In genomic region chr20:40816039-40816352, GRCh38 we compare ENCODE assay signal across 27 cellular contexts.
"Had no signal": no experiment of that assay in that cellular context is flagged by ENCODE, and none has a peak within 500 bp of the region (broad histone marks: within the 10 kb centered on the region; RNA-seq: fewer than 3 reads in every experiment).

No MANE protein-coding gene starts in this region.

- H3K9me3 ChIP-seq: left lung, lower lobe of right lung, neutrophil, right atrium auricular region, right lobe of liver, stomach, testis, thyroid gland, transverse colon, upper lobe of right lung had no signal

- ATAC-seq: left colon; left lung; lower lobe of right lung; naive thymus-derived CD8-positive, alpha-beta T cell; right lobe of liver; stimulated activated naive B cell treated with anti-CD40 and anti-IgM and Interleukin-4, amounts not matched to agents 10 μg/mL and 1 μg/mL and 100 μg/mL, for 72 hours; stimulated activated naive CD8-positive, alpha-beta T cell treated with anti-CD3 and anti-CD28 coated beads, Interleukin-15, Interleukin-2, amounts not matched to agents 100 U/mL and 50 U/mL, for 24 hours; upper lobe of right lung had no signal

- H2AFZ ChIP-seq: parathyroid adenoma had no signal

- H3K4me1 Mint-ChIP-seq: naive thymus-derived CD8-positive, alpha-beta T cell; stimulated activated naive B cell treated with anti-CD40 and anti-IgM and Interleukin-4, amounts not matched to agents 10 μg/mL and 1 μg/mL and 100 μg/mL, for 72 hours had no signal

- H3K36me3 ChIP-seq: left lung, lower lobe of right lung, neutrophil, right atrium auricular region, right lobe of liver, stomach, thyroid gland, transverse colon, upper lobe of right lung had no signal

- H3K27ac ChIP-seq: left lung, lower lobe of right lung, neutrophil, parathyroid adenoma, right atrium auricular region, right lobe of liver, stomach, testis, thyroid gland, transverse colon, upper lobe of right lung had no signal

- H3K27me3 ChIP-seq: left lung, right atrium auricular region, right lobe of liver, stomach, testis, thyroid gland, transverse colon, upper lobe of right lung had no signal

- H3K36me3 Mint-ChIP-seq: stimulated activated naive B cell treated with anti-CD40 and anti-IgM and Interleukin-4, amounts not matched to agents 10 μg/mL and 1 μg/mL and 100 μg/mL, for 72 hours had no signal

- H3K4me3 ChIP-seq: left lung, lower lobe of right lung, right atrium auricular region, right lobe of liver, smooth muscle cell, stomach, testis, thyroid gland, transverse colon, upper lobe of right lung had no signal

- H3K27ac Mint-ChIP-seq: naive thymus-derived CD8-positive, alpha-beta T cell; nephron; stimulated activated naive B cell treated with anti-CD40 and anti-IgM and Interleukin-4, amounts not matched to agents 10 μg/mL and 1 μg/mL and 100 μg/mL, for 72 hours had no signal

- H3K9ac ChIP-seq: parathyroid adenoma had no signal

- DNase-seq: hippocampal formation; kidney; left colon; left lung; lower lobe of right lung; mammary epithelial cell; mesenchymal stem cell; naive thymus-derived CD8-positive, alpha-beta T cell; occipital lobe; right lobe of liver; stimulated activated CD4-positive, alpha-beta T cell treated with anti-CD3 and anti-CD28 coated beads, Interleukin-12 subunit alpha, Interleukin-12 subunit beta, amount 100 ng/mL, for 4 hours; stimulated activated CD4-positive, alpha-beta T cell treated with anti-CD3 and anti-CD28 coated beads, Interleukin-15, amount 100 ng/mL, for 24 hours; stimulated activated CD4-positive, alpha-beta T cell treated with anti-CD3 and anti-CD28 coated beads, Interleukin-2, amount 100 ng/mL, for 24 hours; stimulated activated CD4-positive, alpha-beta T cell treated with anti-CD3 and anti-CD28 coated beads, Interleukin-4, amount 100 ng/mL, for 1 hour; stimulated activated naive B cell treated with anti-CD40 and anti-IgM and Interleukin-4, amounts not matched to agents 10 μg/mL and 1 μg/mL and 100 μg/mL, for 72 hours; stimulated activated naive CD8-positive, alpha-beta T cell treated with anti-CD3 and anti-CD28 coated beads, Interleukin-15, Interleukin-2, amounts not matched to agents 100 U/mL and 50 U/mL, for 24 hours; testis; thyroid gland; transverse colon; upper lobe of right lung had no signal

- H3K4me2 ChIP-seq: smooth muscle cell had no signal

- H3K4me3 Mint-ChIP-seq: naive thymus-derived CD8-positive, alpha-beta T cell; nephron; neural crest cell; stimulated activated naive B cell treated with anti-CD40 and anti-IgM and Interleukin-4, amounts not matched to agents 10 μg/mL and 1 μg/mL and 100 μg/mL, for 72 hours had no signal

- H3K4me1 ChIP-seq: left lung, lower lobe of right lung, parathyroid adenoma, right atrium auricular region, right lobe of liver, stomach, testis, thyroid gland, transverse colon, upper lobe of right lung had no signal
